ENCODE assay signal across 8 cellular contexts in genomic region chr11:63838682-63839507, GRCh38. TPM values are rescaled to one million over a fixed set of nuclear protein-coding genes. Genes with fewer than 3 reads are reported as not detected.
A peak's percentile ranks its signal among the peaks of the same experiment; 100 is the strongest.
DNase-seq lines count a peak whose midpoint lies in the region; ATAC-seq and TF ChIP-seq lines count a peak whose summit lies in the region.

MARK2 (plus strand) TSS chr11:63839110; CDS start chr11:63839507, 397 bp downstream.

- H3K36me3 Mint-ChIP-seq in T-helper 17 cell (ENCODE audit: low read depth) (peaks cover 14% of the 10 kb centered on the region), progenitor cell of endocrine pancreas (ENCODE audit: insufficient read depth) (peaks cover 4% of the 10 kb centered on the region)

- ATAC-seq in HG02885 (IDR thresholded peaks at IDR 0.05; ENCODE audit: poor library complexity, unreplicated experiment) (peak; percentile 79), T-helper 17 cell (peak; percentile 88), left cardiac atrium (peak; percentile 88 to 91)

- peak; percentile 74 for TF ChIP-seq POLR2A in GM15510 (IDR thresholded peaks at IDR 0.05; ENCODE audit: borderline replicate concordance, extremely low read depth, insufficient read length)

- H3K9me3 ChIP-seq in T-helper 17 cell (ENCODE audit: control insufficient read depth, low read length, poor library complexity, severe bottlenecking), result no peaks in the 10 kb centered on the region

- intact Hi-C loops in left cardiac atrium (cut with DNase I), result loop anchor here in 1 of 2 donors (5.0 kb wide), 1 partner anchor 108 kb away; no protein-coding TSS in a partner anchor

- peak within 1 kb of the TSS; percentile 99 for H3K27ac Mint-ChIP-seq in T-helper 17 cell
- peak within 1 kb of the TSS; percentile 96 for H3K27ac Mint-ChIP-seq in progenitor cell of endocrine pancreas

- H3K4me3 Mint-ChIP-seq in T-helper 17 cell (peak within 1 kb of the TSS; percentile 100), progenitor cell of endocrine pancreas (ENCODE audit: low read depth) (peak within 1 kb of the TSS; percentile 92)

- no peaks in the 10 kb centered on the region for H3K9me3 Mint-ChIP-seq in progenitor cell of endocrine pancreas (ENCODE audit: low read depth)

- H3K4me1 Mint-ChIP-seq in T-helper 17 cell (peaks cover 52% of the 10 kb centered on the region), progenitor cell of endocrine pancreas (ENCODE audit: low read depth) (peaks cover 47% of the 10 kb centered on the region)

- H3K27me3 Mint-ChIP-seq in T-helper 17 cell (no peaks in the 10 kb centered on the region), progenitor cell of endocrine pancreas (no peaks in the 10 kb centered on the region)

- DNase-seq in NCI-H1694 treated with DMSO at 0.1 percent for 48 hours (lab: John Stamatoyannopoulos, UW) (peak; percentile 98), T-helper 17 cell (peak; percentile 99 to 100 (median 100)), amygdala (lab: John Stamatoyannopoulos, UW) (peak; percentile 78 to 99 (median 98)), left cardiac atrium (peak; percentile 98), progenitor cell of endocrine pancreas (ENCODE audit: low spot score, unreplicated experiment) (peak; percentile 100), ureter (ENCODE audit: low spot score) (peak; percentile 99)

- no peak for TF ChIP-seq CTCF in progenitor cell of endocrine pancreas (IDR thresholded peaks at IDR 0.05; ENCODE audit: unreplicated experiment)

RNA-seq across cellular contexts. Expression of gene MARK2, which starts in this region (rescaled TPM):
- total RNA-seq in T-helper 17 cell (10 to 100 TPM; 44.6 to 53.5 TPM), left cardiac atrium (10 to 100 TPM; 33.5 to 37.5 TPM), progenitor cell of endocrine pancreas (55.5 and 59.1 TPM in 2 replicates), ureter (61.5 TPM)

Comparison
In these comparisons a context has a peak if more than half of its experiments do, and no peak if none do; other contexts are left out.
1. Peak in every context shown above with its lines: DNase-seq and ATAC-seq.